In the genomic region with DNA sequence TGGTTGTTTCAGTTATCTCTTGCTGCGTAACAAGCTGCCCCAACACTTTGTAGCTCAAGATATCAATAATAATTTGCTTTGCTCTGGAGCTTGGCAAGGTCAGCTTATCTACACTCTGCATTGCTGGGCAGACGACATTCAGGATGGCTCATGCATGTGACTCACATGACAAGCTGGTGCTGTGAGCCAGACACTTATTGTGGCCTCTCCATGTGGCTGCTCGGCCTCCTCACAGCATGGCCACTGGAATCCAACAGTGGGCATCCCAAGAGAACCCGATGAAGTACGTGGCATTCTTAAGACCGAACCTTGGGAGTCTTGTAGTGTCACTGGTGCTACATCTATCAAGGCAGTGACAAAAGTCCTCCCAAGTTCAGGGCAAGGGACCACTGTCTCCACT, we compare ENCODE assay signal across 14 cellular contexts.
"Had no signal": no experiment of that assay in that cellular context is flagged by ENCODE, and none has a peak within 500 bp of the region (broad histone marks: within the 10 kb centered on the region; RNA-seq: fewer than 3 reads in every experiment).

No MANE protein-coding gene starts in this region.

- H3K27me3 ChIP-seq: right lobe of liver, uterus had no signal

- H3K4me2 ChIP-seq: hepatocyte had no signal

- DNase-seq: effector memory CD8-positive, alpha-beta T cell; foreskin melanocyte; head of caudate nucleus; naive thymus-derived CD4-positive, alpha-beta T cell; nephron progenitor cell; right lobe of liver; stimulated activated CD4-positive, alpha-beta T cell treated with anti-CD3 and anti-CD28 coated beads, Interleukin-4, amount 100 ng/mL, for 24 hours; upper lobe of left lung; uterus had no signal

- H3K9me3 ChIP-seq: prostate gland, right lobe of liver, tibial artery, upper lobe of left lung, uterus had no signal

- H3K4me1 ChIP-seq: parathyroid adenoma, prostate gland, right lobe of liver, tibial artery, uterus had no signal

- H2AFZ ChIP-seq: hepatocyte, parathyroid adenoma had no signal

- H3K27ac ChIP-seq: hepatocyte, parathyroid adenoma, prostate gland, right lobe of liver, tibial artery, upper lobe of left lung, uterus had no signal

- H3K79me2 ChIP-seq: hepatocyte had no signal

- H3K4me3 ChIP-seq: hepatocyte, prostate gland, right lobe of liver, tibial artery, upper lobe of left lung, uterus had no signal

- H3K9ac ChIP-seq: parathyroid adenoma had no signal

- ATAC-seq: effector memory CD8-positive, alpha-beta T cell; naive thymus-derived CD4-positive, alpha-beta T cell; right lobe of liver; stimulated activated memory B cell treated with anti-CD40 and anti-IgM and Interleukin-4, amounts not matched to agents 10 μg/mL and 1 μg/mL and 100 μg/mL, for 72 hours had no signal

- H3K36me3 ChIP-seq: prostate gland, right lobe of liver, tibial artery, upper lobe of left lung, uterus had no signal
